ENCODE assay signal across 9 cellular contexts in the genomic region with DNA sequence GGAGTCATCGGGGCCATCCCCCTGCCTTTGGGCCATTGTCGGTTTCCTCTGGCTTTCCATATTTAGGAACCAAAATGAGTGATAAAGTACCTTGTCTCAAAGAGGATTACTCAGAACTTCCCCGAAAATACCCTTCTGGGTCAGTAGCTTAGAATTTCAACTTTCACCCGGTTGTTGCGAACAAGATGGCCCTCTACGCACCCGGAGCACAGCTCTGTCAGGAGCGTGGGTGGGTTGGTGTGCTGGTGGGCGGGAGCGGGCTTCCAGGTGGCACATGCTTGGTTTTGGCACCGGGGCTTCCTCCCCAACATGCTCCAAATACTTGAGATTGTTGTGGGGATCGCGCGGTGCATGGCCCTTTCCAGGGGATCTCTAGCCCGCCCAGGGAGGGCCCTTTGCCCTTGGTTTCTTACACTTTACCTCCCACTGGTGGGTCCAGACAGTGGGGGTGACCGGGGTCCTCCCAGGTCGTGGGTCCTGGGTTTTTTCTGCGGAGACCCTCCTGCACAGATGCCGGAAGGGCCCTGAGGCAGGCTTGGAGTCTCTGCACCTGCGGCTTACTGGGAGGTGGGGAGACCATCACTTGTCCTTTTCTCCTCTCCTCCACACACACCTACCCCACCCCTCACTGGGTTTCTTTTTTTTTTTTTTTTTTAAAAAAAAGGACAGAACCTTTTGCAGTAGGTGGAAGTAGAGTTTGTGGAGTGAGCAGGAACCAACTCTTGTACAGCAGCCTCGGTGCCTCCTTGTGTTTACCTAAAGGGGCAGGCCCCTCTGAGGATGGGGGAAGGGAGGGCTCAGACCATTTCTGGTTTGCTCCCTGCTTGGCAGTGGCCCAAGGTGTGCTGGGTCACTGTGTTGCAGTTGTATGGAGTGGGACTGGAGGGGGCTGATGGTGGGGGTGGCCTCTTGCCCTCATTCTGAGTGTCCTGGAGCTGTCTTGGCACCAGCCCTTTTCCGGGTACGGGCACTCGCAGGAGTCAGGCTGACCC.
DNase-seq lines count a peak whose midpoint lies in the region; ATAC-seq and TF ChIP-seq lines count a peak whose summit lies in the region.
"Had no signal": no experiment of that assay in that cellular context is flagged by ENCODE, and none has a peak within 500 bp of the region (broad histone marks: within the 10 kb centered on the region; RNA-seq: fewer than 3 reads in every experiment).

No MANE protein-coding gene starts in this region.

- no peaks in the 10 kb centered on the region for H3K79me2 ChIP-seq in SK-N-SH (ENCODE audit: insufficient read depth)

- H3K36me3 ChIP-seq in SK-N-SH (replicated peaks in 1 of 2; ENCODE audit: control insufficient read depth in 1 of 2, insufficient read depth in 2 of 2, low read length in 1 of 2) = no peaks in the 10 kb centered on the region
- peaks cover 3% of the 10 kb centered on the region for H3K36me3 ChIP-seq in iPS-15b (ENCODE audit: control insufficient read depth, insufficient read depth, low read length)
- no peaks in the 10 kb centered on the region for H3K36me3 ChIP-seq in thyroid gland

- H4K20me1 ChIP-seq in SK-N-SH (ENCODE audit: insufficient read depth) = no peaks in the 10 kb centered on the region

- 73% methylated on average over 20 of the region's 24 CpGs for WGBS in SK-N-SH (ENCODE audit: low lambda C conversion rate)
- 40 to 56% methylated on average over 22 to 24 of the region's 24 CpGs for WGBS in thyroid gland, 2 donors

- peak overlapping the region in 1 of 2 experiments; percentile 72; a peak in 2 of 4 replicates for H3K27ac ChIP-seq in SK-N-SH (ENCODE audit: low read depth in 2 of 2, low read length in 1 of 2)
- peak overlapping the region; percentile 43 to 95 (median 63) for H3K27ac ChIP-seq in thyroid gland

- CTCF ChIA-PET in SK-N-SH (lab: Yijun Ruan, JAX) = interaction anchor here (0.6 to 1.9 kb wide), 3 partner anchors 47 to 147 kb away, joined by 3 to 5 read pairs (median 3); no protein-coding TSS in a partner anchor

- H3K9me3 ChIP-seq in SK-N-SH (no peaks in the 10 kb centered on the region), iPS-15b (ENCODE audit: control insufficient read depth, insufficient read depth, low read length) (no peaks in the 10 kb centered on the region), thyroid gland (no peaks in the 10 kb centered on the region)

- intact Hi-C loops in thyroid gland (cut with DNase I) = no loop called here

- H3K9me2 ChIP-seq in SK-N-SH = no peaks in the 10 kb centered on the region

- peak overlapping the region; percentile 20; the same call in 1 of the 2 replicates for H3K4me2 ChIP-seq in SK-N-SH

- H2AFZ ChIP-seq in SK-N-SH (ENCODE audit: low read depth) = no peak overlapping the region

- no peaks in the 10 kb centered on the region for H3K27me3 ChIP-seq in SK-N-SH (ENCODE audit: insufficient read depth)
- peaks cover 18% of the 10 kb centered on the region for H3K27me3 ChIP-seq in iPS-15b (ENCODE audit: control insufficient read depth, insufficient read depth, low read length)
- no peaks in the 10 kb centered on the region for H3K27me3 ChIP-seq in thyroid gland

- DNase-seq in SK-N-SH = peak; percentile 71
- peak; percentile 67 for DNase-seq in SW480 (ENCODE audit: low spot score)
- DNase-seq in thyroid gland = peak; percentile 80 to 88
- no peak for DNase-seq in SKM-1 (lab: John Stamatoyannopoulos, UW; ENCODE audit: unreplicated experiment)
- DNase-seq: NCI-H446 treated with DMSO at 0.1 percent for 48 hours had no signal

- TF ChIP-seq POLR2A in thyroid gland (IDR thresholded peaks at IDR 0.05) = no peak

- TF ChIP-seq RAD21 in SK-N-SH (IDR thresholded peaks at IDR 0.05; ENCODE audit: low read length) = no peak

- H3K9ac ChIP-seq in SK-N-SH (no peak overlapping the region), iPS-15b (ENCODE audit: low read depth, low read length) (no peak overlapping the region)

- H3F3A ChIP-seq in SK-N-SH (replicated peaks; ENCODE audit: insufficient read depth) = peaks cover 41% of the 10 kb centered on the region

- H3K4me1 ChIP-seq in SK-N-SH (ENCODE audit: control insufficient read depth in 1 of 2, insufficient read depth in 2 of 2, low read depth in 1 of 2, low read length in 1 of 2) (peaks cover 40 to 65% of the 10 kb centered on the region in 2 experiments), iPS-15b (ENCODE audit: control insufficient read depth, insufficient read depth, low read length) (peaks cover 10% of the 10 kb centered on the region), thyroid gland (peaks cover 43 to 50% of the 10 kb centered on the region in 2 donors)

- TF ChIP-seq CTCF in SK-N-SH (IDR thresholded peaks at IDR 0.05) (no peak), thyroid gland (IDR thresholded peaks at IDR 0.05) (no peak)

- POLR2A ChIA-PET in SK-N-SH (lab: Yijun Ruan, JAX) = no interaction called here

- ATAC-seq in SK-N-SH treated with all-trans-retinoic acid at 6 μM for 48 hours = no peak
- ATAC-seq in GM19467 (IDR thresholded peaks at IDR 0.05; ENCODE audit: unreplicated experiment) = no peak
- no peak for ATAC-seq in HG03108 (IDR thresholded peaks at IDR 0.05; ENCODE audit: unreplicated experiment)

- peak in 1 of 2 experiments; percentile 37; a peak in 1 of 4 replicates for TF ChIP-seq EP300 in SK-N-SH (IDR thresholded peaks at IDR 0.05; ENCODE audit: borderline replicate concordance in 1 of 2, low read depth in 1 of 2, low read length in 1 of 2)

- H3K4me3 ChIP-seq in SK-N-SH (ENCODE audit: low read depth in 2 of 2, low read length in 1 of 2) = no peak overlapping the region
- peak overlapping the region; percentile 85 for H3K4me3 ChIP-seq in iPS-15b (ENCODE audit: low read depth, low read length)
- H3K4me3 ChIP-seq in thyroid gland (replicated peaks in 1 of 3) = no peak overlapping the region

TF ChIP-seq in SK-N-SH, 30 proteins besides CTCF, POLR2A, EP300 and RAD21:
- no peak for TF ChIP-seq RXRA (IDR thresholded peaks at IDR 0.05; ENCODE audit: borderline replicate concordance, low read depth)
- TF ChIP-seq FOXJ3 (CRISPR knock-in tag; IDR thresholded peaks at IDR 0.05) = 0 out of 2 replicates have a peak, but pooled peaks have one; percentile 17
- TF ChIP-seq POLR2AphosphoS5 (IDR thresholded peaks at IDR 0.05; ENCODE audit: low read depth, low read length) = no peak
- TF ChIP-seq CHD2 (IDR thresholded peaks at IDR 0.05; ENCODE audit: low read length, partially characterized antibody) = peak; percentile 39
- no peak for TF ChIP-seq TAF1 (IDR thresholded peaks at IDR 0.05; ENCODE audit: borderline replicate concordance, low read depth, low read length)
- TF ChIP-seq TEAD4 (IDR thresholded peaks at IDR 0.05; ENCODE audit: borderline replicate concordance, insufficient read depth) = no peak
- TF ChIP-seq NRF1 (IDR thresholded peaks at IDR 0.05; ENCODE audit: low read depth, low read length) = no peak
- TF ChIP-seq, protein P1, sequence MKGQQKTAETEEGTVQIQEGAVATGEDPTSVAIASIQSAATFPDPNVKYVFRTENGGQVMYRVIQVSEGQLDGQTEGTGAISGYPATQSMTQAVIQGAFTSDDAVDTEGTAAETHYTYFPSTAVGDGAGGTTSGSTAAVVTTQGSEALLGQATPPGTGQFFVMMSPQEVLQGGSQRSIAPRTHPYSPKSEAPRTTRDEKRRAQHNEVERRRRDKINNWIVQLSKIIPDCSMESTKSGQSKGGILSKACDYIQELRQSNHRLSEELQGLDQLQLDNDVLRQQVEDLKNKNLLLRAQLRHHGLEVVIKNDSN (IDR thresholded peaks at IDR 0.05; ENCODE audit: borderline replicate concordance, low read depth) = no peak
- no peak for TF ChIP-seq TCF12 (IDR thresholded peaks at IDR 0.05)
- TF ChIP-seq NFIC (IDR thresholded peaks at IDR 0.05; ENCODE audit: borderline replicate concordance) = peak; percentile 50; the same call in 1 of the 2 replicates
- no peak for TF ChIP-seq USF2 (IDR thresholded peaks at IDR 0.05; ENCODE audit: borderline replicate concordance, low read depth, low read length)

TF ChIP-seq in SK-N-SH treated with all-trans-retinoic acid at 6 μM for 48 hours, 23 proteins besides CTCF, POLR2A, EP300 and RAD21 (continues in another document):
- TF ChIP-seq TSHZ2 (CRISPR knock-in tag; IDR thresholded peaks at IDR 0.05) = no peak
- no peak for TF ChIP-seq OSR1 (CRISPR knock-in tag; IDR thresholded peaks at IDR 0.05)
- TF ChIP-seq ZNF70 (CRISPR knock-in tag; IDR thresholded peaks at IDR 0.05) = no peak
- no peak for TF ChIP-seq ARNTL (CRISPR knock-in tag; IDR thresholded peaks at IDR 0.05; ENCODE audit: borderline replicate concordance, low read depth)
- TF ChIP-seq TCF4 (CRISPR knock-in tag; IDR thresholded peaks at IDR 0.05; ENCODE audit: borderline replicate concordance) = no peak
- no peak for TF ChIP-seq ZNF565 (CRISPR knock-in tag; conservative IDR thresholded peaks at IDR 0.05; ENCODE audit: low read depth)
- TF ChIP-seq ZFP30 (CRISPR knock-in tag; IDR thresholded peaks at IDR 0.05) = no peak
- TF ChIP-seq BACH2 (CRISPR knock-in tag; IDR thresholded peaks at IDR 0.05; ENCODE audit: borderline replicate concordance) = no peak
- no peak for TF ChIP-seq CSDC2 (CRISPR knock-in tag; IDR thresholded peaks at IDR 0.05)
